Comparison of ENCODE assay signal across 8 cellular contexts in genomic region chr2:212595036-212595654, GRCh38. TPM values are rescaled to one million over a fixed set of nuclear protein-coding genes. Genes with fewer than 3 reads are reported as not detected.
A peak's percentile ranks its signal among the peaks of the same experiment; 100 is the strongest.
DNase-seq lines count a peak whose midpoint lies in the region; ATAC-seq, FAIRE-seq and TF ChIP-seq lines count a peak whose summit lies in the region.

No MANE protein-coding gene starts in this region.

- no peak for FAIRE-seq in frontal cortex (lab: Jason Lieb, UNC)

- intact Hi-C loops in left ventricle myocardium superior (cut with micrococcal nuclease): no loop called here

- in situ Hi-C loops in Caki2 (cut with HindIII; ENCODE audit: low pct_unique_long_range_greater_than_20kb, low sequenced_read_pairs): no loop called here

- peak; percentile 63 for ATAC-seq in GM19463 (IDR thresholded peaks at IDR 0.05; ENCODE audit: unreplicated experiment)
- ATAC-seq in omental fat pad (ENCODE audit: low FRiP score): no peak
- ATAC-seq in left ventricle myocardium superior: no peak

- DNase-seq in Caki2 (ENCODE audit: low read depth): peak; percentile 10
- DNase-seq in NCI-H2081 (lab: John Stamatoyannopoulos, UW): peak; percentile 30 to 42
- DNase-seq in epithelial cell of proximal tubule (ENCODE audit: low read depth): peak; percentile 22
- DNase-seq in midbrain (lab: John Stamatoyannopoulos, UW): no peak
- DNase-seq in frontal cortex (ENCODE audit: low spot score in 2 of 2): no peak
- DNase-seq in omental fat pad (ENCODE audit: low spot score): no peak
- DNase-seq in left ventricle myocardium superior: no peak

- H3K4me3 ChIP-seq in epithelial cell of proximal tubule (ENCODE audit: low read depth, low read length): no peak overlapping the region

- peak; percentile 54 for TF ChIP-seq CTCF in epithelial cell of proximal tubule (conservative IDR thresholded peaks at IDR 0.05; ENCODE audit: low read depth, low read length)
- no peak for TF ChIP-seq CTCF in omental fat pad (IDR thresholded peaks at IDR 0.05)

RNA-seq across cellular contexts. Expression of gene ERBB4, which starts 56.5 kb away (rescaled TPM):
- total RNA-seq in Caki2 (2014; rRNA removed; shearing (Covaris generic); ENCODE audit: low replicate concordance): 0.10 TPM in 1 of 2 replicates, not detected in the other
- total RNA-seq in epithelial cell of proximal tubule (1.4 and 2.2 TPM in 2 replicates), frontal cortex (75.0 TPM), omental fat pad (1 to 10 TPM in 2 of 4 donors, under 1 TPM in 2; 0.16 to 7.7 (median 2.1) TPM), left ventricle myocardium superior (17.9 TPM)

Comparison
In these comparisons a context has a peak if more than half of its experiments do, and no peak if none do; other contexts are left out.
1. DNase-seq: peak in Caki2 (single experiment), NCI-H2081 (2 of 2) and epithelial cell of proximal tubule (single experiment); none in midbrain (single experiment), frontal cortex (0 of 2), omental fat pad (single experiment) and left ventricle myocardium superior (single experiment).